16 cellular contexts compared by ENCODE assay signal in the genomic region with DNA sequence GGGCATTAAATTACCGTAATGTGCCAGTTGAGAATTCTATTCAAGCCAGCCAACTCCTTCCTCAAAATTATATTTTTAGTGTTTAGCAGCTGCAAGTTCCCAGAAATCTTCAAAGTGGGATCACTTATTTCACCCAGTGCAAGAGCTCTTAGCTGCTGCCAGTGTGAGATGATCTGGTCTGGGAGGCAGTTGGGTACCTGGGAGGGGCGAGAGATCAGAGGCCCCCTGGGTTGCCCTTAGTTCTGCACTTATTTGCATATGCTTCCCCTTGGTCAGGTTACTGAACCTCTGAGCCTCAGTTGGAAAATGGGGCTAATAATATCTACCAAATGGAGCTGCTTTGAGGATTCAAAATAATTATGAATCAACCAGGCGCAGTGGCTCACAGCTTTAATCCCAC.
DNase-seq lines count a peak whose midpoint lies in the region; ATAC-seq and TF ChIP-seq lines count a peak whose summit lies in the region.
"Had no signal": no experiment of that assay in that cellular context is flagged by ENCODE, and none has a peak within 500 bp of the region (broad histone marks: within the 10 kb centered on the region; RNA-seq: fewer than 3 reads in every experiment).

No MANE protein-coding gene starts in this region.

- H3K36me3 Mint-ChIP-seq in neural crest cell (ENCODE audit: low read depth): no peaks in the 10 kb centered on the region
- H3K36me3 Mint-ChIP-seq: CD4-positive, alpha-beta memory T cell had no signal

- H3K9me3 ChIP-seq in HUES48 (ENCODE audit: control insufficient read depth, insufficient read depth, low read length): no peaks in the 10 kb centered on the region
- H3K9me3 ChIP-seq in ectodermal cell (ENCODE audit: control insufficient read depth, low read length): no peaks in the 10 kb centered on the region
- H3K9me3 ChIP-seq: A549, BE2C, HAP-1 had no signal

- H3K27ac Mint-ChIP-seq in neural crest cell (ENCODE audit: unreplicated experiment): peak overlapping the region; percentile 58
- H3K27ac Mint-ChIP-seq: CD4-positive, alpha-beta memory T cell had no signal

- TF ChIP-seq CTCF in neural crest cell (conservative IDR thresholded peaks at IDR 0.05) (no peak), lower leg skin (IDR thresholded peaks at IDR 0.05) (no peak)

- H3K4me3 Mint-ChIP-seq in neural crest cell: no peak overlapping the region
- H3K4me3 Mint-ChIP-seq: CD4-positive, alpha-beta memory T cell had no signal

- TF ChIP-seq POLR2A in lower leg skin (IDR thresholded peaks at IDR 0.05): no peak

- peaks cover 22% of the 10 kb centered on the region for H3K4me1 Mint-ChIP-seq in neural crest cell
- H3K4me1 Mint-ChIP-seq: CD4-positive, alpha-beta memory T cell had no signal

- no peak overlapping the region for H3K4me3 ChIP-seq in HUES48 (ENCODE audit: low read depth, low read length)
- H3K4me3 ChIP-seq in ectodermal cell (ENCODE audit: insufficient read depth, low read depth, low read length): no peak overlapping the region
- H3K4me3 ChIP-seq in lower leg skin (ENCODE audit: low read depth, poor library complexity, severe bottlenecking): no peak overlapping the region
- H3K4me3 ChIP-seq: A549, GM23248, HAP-1 had no signal

- peaks cover 17% of the 10 kb centered on the region for H3K4me1 ChIP-seq in HUES48 (ENCODE audit: control insufficient read depth, insufficient read depth, low read length)
- peaks cover 9% of the 10 kb centered on the region for H3K4me1 ChIP-seq in ectodermal cell (ENCODE audit: control insufficient read depth, insufficient read depth, low read length)
- H3K4me1 ChIP-seq: A549, BE2C, HAP-1 had no signal

- ATAC-seq in GM21576 (IDR thresholded peaks at IDR 0.05; ENCODE audit: unreplicated experiment) (no peak), HG02798 (IDR thresholded peaks at IDR 0.05; ENCODE audit: poor library complexity, unreplicated experiment) (no peak)
- ATAC-seq: A549 had no signal

- 62 to 75% methylated on average over 3 of the region's 3 CpGs for WGBS in ectodermal cell, 2 experiments
- 63 to 66% methylated on average over 3 of the region's 3 CpGs for WGBS in lower leg skin, 2 donors

- intact Hi-C loops in lower leg skin (cut with DNase I; ENCODE audit: low total_unique reads): no loop called here

- H3K27me3 ChIP-seq in HUES48 (ENCODE audit: control insufficient read depth, insufficient read depth, low read length): no peaks in the 10 kb centered on the region
- no peaks in the 10 kb centered on the region for H3K27me3 ChIP-seq in ectodermal cell (ENCODE audit: control insufficient read depth, insufficient read depth, low read length, poor library complexity, severe bottlenecking)
- H3K27me3 ChIP-seq: BE2C had no signal

- H3K27me3 Mint-ChIP-seq in neural crest cell (ENCODE audit: low read depth): no peaks in the 10 kb centered on the region
- H3K27me3 Mint-ChIP-seq: CD4-positive, alpha-beta memory T cell had no signal

- no peak overlapping the region for H3K9ac ChIP-seq in HUES48 (ENCODE audit: low read depth, low read length)
- H3K9ac ChIP-seq: GM23248 had no signal

- no peaks in the 10 kb centered on the region for H3K9me3 Mint-ChIP-seq in neural crest cell

- H3K36me3 ChIP-seq in HUES48 (ENCODE audit: control insufficient read depth, insufficient read depth, low read length) (no peaks in the 10 kb centered on the region), ectodermal cell (ENCODE audit: control insufficient read depth, insufficient read depth, low read length) (no peaks in the 10 kb centered on the region)
- H3K36me3 ChIP-seq: BE2C, HAP-1 had no signal

- DNase-seq in neural crest cell (ENCODE audit: low read depth, low spot score): no peak
- no peak for DNase-seq in SW480 (ENCODE audit: low spot score)
- no peak for DNase-seq in lower leg skin (ENCODE audit: low spot score in 2 of 2)
- DNase-seq: BE2C; CD4-positive, alpha-beta memory T cell; COR-L47; DND-41; GF-D8; GM23248 had no signal

- H3K27ac ChIP-seq in HUES48 (ENCODE audit: low read depth, low read length) (peak overlapping the region; percentile 44), ectodermal cell (ENCODE audit: insufficient read depth, low read depth, low read length, poor library complexity, severe bottlenecking) (peak overlapping the region; percentile 3)
- H3K27ac ChIP-seq: A549, C4-2B, GM23248 had no signal
